Comparison of ENCODE assay signal across 8 cellular contexts in the genomic region with DNA sequence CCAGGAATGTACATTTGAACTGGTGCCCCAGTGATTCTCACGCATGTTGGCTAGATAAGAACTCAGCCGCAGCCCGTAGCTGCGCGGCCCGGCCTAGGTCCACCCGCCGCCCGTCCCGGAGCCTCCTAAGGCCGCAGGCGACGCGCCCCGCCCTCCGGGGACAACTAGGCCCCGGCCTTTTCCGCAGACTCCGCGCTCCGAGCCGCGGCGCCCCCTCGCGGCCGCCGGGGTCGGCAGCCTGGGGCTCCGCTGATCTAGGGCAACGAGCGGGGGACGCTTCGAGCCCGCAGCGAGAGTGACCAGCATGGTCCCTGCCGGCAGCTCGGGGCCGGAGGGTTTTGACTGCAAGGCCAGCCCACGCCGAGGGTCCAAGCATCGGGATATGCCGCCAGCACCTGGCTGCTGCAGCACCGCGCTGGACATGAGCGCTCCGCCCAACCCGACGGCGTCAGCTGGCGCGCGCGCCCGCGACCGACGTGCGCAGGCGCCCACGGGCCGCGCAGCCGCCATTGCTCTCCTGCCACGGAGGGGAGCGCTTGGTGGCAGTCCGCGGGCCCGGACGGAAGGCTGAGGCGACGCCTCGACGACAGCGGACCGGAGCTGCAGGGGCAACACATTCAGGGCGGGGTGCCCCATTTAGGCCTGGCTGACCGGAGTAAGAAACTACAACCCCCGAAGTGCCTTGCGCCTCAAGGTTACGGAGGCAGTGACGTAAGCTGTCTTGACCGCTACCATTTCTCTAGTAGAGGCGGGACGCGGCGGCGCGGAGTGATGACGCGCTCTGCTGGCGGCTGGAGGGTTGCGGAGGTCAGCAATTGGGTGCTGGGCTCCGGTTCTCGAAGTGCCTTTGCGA. TPM values are rescaled to one million over a fixed set of nuclear protein-coding genes. Genes with fewer than 3 reads are reported as not detected.
DNase-seq lines count a peak whose midpoint lies in the region; ATAC-seq, FAIRE-seq and TF ChIP-seq lines count a peak whose summit lies in the region.

Gene AP5S1, plus strand, starts transcription at position 500 of the 853 bp plus-strand sequence. CDS start 1,571 bp downstream, outside the sequence.

- H3K27me3 ChIP-seq in bronchial epithelial cell (ENCODE audit: control insufficient read depth, insufficient read depth, low read length) = no peaks in the 10 kb centered on the region

- peak within 1 kb of the TSS; percentile 94 to 99 (median 98) for H3K27ac Mint-ChIP-seq in immature natural killer cell

- H3K9me3 Mint-ChIP-seq in immature natural killer cell = no peaks in the 10 kb centered on the region

- TF ChIP-seq CTCF in AG09309 (IDR thresholded peaks at IDR 0.05; ENCODE audit: control insufficient read depth, insufficient read depth, low read depth, low read length, missing control alignments) = peak; percentile 66
- TF ChIP-seq CTCF in WI38 (IDR thresholded peaks at IDR 0.05; ENCODE audit: low read depth, low read length) = peak; percentile 91
- peak; percentile 94 for TF ChIP-seq CTCF in bronchial epithelial cell (IDR thresholded peaks at IDR 0.05; ENCODE audit: insufficient read depth, low read length, severe bottlenecking)

- DNase-seq in AG09309 (ENCODE audit: low read depth) (peak; percentile 79), NCI-H2227 treated with DMSO at 0.1 percent for 48 hours (lab: John Stamatoyannopoulos, UW) (peak; percentile 98), bronchial epithelial cell (ENCODE audit: low read depth) (peak; percentile 89), immature natural killer cell (peak; percentile 95 to 96 (median 96))
- DNase-seq in stimulated activated CD4-positive, alpha-beta T cell treated with anti-CD3 and anti-CD28 coated beads, Interleukin-12 subunit alpha, Interleukin-12 subunit beta, amount 100 ng/mL, for 24 hours (ENCODE audit: low read depth in 2 of 2) = peak; percentile 80 to 89

- no peak for FAIRE-seq in bronchial epithelial cell (lab: Jason Lieb, UNC)

- ATAC-seq in GM18909 (IDR thresholded peaks at IDR 0.05; ENCODE audit: poor library complexity, unreplicated experiment) (peak; percentile 82), HG03175 (IDR thresholded peaks at IDR 0.05; ENCODE audit: unreplicated experiment) (peak; percentile 81)

- H3K4me3 Mint-ChIP-seq in immature natural killer cell = peak within 1 kb of the TSS; percentile 82 to 96 (median 91)

- peaks cover 57 to 60% of the 10 kb centered on the region in 2 donors for H3K4me1 Mint-ChIP-seq in immature natural killer cell

- H3K27me3 Mint-ChIP-seq in immature natural killer cell (ENCODE audit: low read depth in 3 of 3) = peaks cover 9 to 11% (median 10%) of the 10 kb centered on the region in 3 donors

- peaks cover 7% of the 10 kb centered on the region in 3 donors for H3K36me3 Mint-ChIP-seq in immature natural killer cell

- peaks cover 18% of the 10 kb centered on the region for H3K36me3 ChIP-seq in bronchial epithelial cell (ENCODE audit: control insufficient read depth, insufficient read depth, low read length)

- H3K4me3 ChIP-seq in AG09309 (ENCODE audit: control insufficient read depth, low read depth, low read length) (peak within 1 kb of the TSS; percentile 72), WI38 (ENCODE audit: low read depth, low read length) (peak within 1 kb of the TSS; percentile 78), bronchial epithelial cell (ENCODE audit: low read depth, low read length) (peak within 1 kb of the TSS; percentile 56)

RNA-seq across cellular contexts. Expression of gene AP5S1, which starts in this region (rescaled TPM):
- total RNA-seq in bronchial epithelial cell = 9.5 and 12.4 TPM in 2 replicates
- polyA plus RNA-seq in immature natural killer cell = 10 to 100 TPM; 16.3 to 23.1 (median 17.4) TPM

Comparison
In these comparisons a context has a peak if more than half of its experiments do, and no peak if none do; other contexts are left out.
1. Peak in every context shown above with its lines: DNase-seq, ATAC-seq and H3K4me3 ChIP-seq.